1 cellular context compared by ENCODE assay signal in the genomic region with DNA sequence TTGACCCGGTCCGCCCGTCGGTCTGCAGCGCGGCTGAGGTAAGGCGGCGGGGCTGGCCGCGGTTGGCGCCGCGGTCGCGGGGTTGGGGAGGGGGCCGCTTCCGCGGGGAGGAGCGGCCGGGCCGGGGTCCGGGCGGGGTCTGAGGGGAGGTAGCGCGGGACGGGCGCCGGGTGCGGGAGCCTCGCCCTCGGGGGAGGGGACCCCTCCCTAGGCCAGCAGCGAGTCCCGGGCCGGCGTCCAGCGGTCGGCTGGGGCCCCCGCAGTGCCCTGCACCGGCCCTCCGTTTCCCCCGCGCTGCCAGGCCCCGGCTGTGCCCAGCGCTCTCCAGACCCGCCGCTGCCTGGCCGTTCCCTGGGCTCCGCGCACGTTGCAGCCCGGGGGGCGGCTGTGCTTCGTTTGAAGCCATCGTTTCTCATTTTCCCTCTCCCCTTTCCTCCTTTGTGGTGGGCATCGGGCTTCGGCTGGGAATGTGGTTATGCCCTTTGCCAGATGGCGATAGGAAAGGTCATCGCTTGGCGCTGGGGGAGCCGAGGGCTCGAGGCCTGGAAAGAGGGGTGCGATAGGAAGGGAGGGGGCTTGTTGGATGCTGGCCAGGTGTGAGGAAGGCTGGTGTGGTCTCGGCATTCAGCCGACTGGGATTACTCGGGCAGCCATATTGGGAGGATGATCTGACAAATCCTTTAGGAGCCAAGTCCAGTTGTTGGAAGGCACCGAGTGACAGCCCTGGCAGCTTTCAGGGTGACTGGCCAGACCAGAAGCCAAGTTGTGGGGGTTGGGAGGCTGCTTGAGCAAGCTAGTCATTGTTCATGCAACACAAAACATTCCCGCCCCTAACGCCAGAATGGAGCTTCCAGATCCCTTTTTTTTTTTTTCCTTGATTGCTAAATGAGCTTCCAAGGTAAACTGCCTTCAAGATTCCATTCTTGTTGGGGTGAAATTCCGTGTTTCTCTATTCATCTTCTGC.
TF ChIP-seq lines count a peak whose summit lies in the region.

No MANE protein-coding gene starts in this region.

TF ChIP-seq in K562, 482 proteins besides CTCF, POLR2A, EP300 and RAD21 (continued from another document and continues in another):
- peak; percentile 11; the same call in 1 of the 2 replicates for TF ChIP-seq ZBTB1 (CRISPR knock-in tag; IDR thresholded peaks at IDR 0.05; ENCODE audit: borderline replicate concordance, low read depth)
- no peak for TF ChIP-seq RBM34 (IDR thresholded peaks at IDR 0.05; ENCODE audit: borderline replicate concordance, insufficient read depth, low read length)
- TF ChIP-seq TOE1 (IDR thresholded peaks at IDR 0.05; ENCODE audit: borderline replicate concordance): peak; percentile 19; the same call in 1 of the 2 replicates
- no peak for TF ChIP-seq TOE1 (CRISPR knock-in tag; IDR thresholded peaks at IDR 0.05; ENCODE audit: borderline replicate concordance, low read depth)
- TF ChIP-seq POLR2B (IDR thresholded peaks at IDR 0.05; ENCODE audit: low read depth, partially characterized antibody): no peak
- TF ChIP-seq, protein P1, sequence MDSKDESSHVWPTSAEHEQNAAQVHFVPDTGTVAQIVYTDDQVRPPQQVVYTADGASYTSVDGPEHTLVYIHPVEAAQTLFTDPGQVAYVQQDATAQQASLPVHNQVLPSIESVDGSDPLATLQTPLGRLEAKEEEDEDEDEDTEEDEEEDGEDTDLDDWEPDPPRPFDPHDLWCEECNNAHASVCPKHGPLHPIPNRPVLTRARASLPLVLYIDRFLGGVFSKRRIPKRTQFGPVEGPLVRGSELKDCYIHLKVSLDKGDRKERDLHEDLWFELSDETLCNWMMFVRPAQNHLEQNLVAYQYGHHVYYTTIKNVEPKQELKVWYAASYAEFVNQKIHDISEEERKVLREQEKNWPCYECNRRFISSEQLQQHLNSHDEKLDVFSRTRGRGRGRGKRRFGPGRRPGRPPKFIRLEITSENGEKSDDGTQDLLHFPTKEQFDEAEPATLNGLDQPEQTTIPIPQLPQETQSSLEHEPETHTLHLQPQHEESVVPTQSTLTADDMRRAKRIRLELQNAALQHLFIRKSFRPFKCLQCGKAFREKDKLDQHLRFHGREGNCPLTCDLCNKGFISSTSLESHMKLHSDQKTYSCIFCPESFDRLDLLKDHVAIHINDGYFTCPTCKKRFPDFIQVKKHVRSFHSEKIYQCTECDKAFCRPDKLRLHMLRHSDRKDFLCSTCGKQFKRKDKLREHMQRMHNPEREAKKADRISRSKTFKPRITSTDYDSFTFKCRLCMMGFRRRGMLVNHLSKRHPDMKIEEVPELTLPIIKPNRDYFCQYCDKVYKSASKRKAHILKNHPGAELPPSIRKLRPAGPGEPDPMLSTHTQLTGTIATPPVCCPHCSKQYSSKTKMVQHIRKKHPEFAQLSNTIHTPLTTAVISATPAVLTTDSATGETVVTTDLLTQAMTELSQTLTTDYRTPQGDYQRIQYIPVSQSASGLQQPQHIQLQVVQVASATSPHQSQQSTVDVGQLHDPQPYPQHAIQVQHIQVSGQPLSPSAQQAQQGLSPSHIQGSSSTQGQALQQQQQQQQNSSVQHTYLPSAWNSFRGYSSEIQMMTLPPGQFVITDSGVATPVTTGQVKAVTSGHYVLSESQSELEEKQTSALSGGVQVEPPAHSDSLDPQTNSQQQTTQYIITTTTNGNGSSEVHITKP (IDR thresholded peaks at IDR 0.05; ENCODE audit: partially characterized antibody): no peak
- TF ChIP-seq, protein P2, sequence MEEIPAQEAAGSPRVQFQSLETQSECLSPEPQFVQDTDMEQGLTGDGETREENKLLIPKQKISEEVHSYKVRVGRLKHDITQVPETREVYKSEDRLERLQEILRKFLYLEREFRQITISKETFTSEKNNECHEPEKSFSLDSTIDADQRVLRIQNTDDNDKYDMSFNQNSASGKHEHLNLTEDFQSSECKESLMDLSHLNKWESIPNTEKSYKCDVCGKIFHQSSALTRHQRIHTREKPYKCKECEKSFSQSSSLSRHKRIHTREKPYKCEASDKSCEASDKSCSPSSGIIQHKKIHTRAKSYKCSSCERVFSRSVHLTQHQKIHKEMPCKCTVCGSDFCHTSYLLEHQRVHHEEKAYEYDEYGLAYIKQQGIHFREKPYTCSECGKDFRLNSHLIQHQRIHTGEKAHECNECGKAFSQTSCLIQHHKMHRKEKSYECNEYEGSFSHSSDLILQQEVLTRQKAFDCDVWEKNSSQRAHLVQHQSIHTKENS (CRISPR knock-in tag; IDR thresholded peaks at IDR 0.05): no peak
- TF ChIP-seq, protein P3, sequence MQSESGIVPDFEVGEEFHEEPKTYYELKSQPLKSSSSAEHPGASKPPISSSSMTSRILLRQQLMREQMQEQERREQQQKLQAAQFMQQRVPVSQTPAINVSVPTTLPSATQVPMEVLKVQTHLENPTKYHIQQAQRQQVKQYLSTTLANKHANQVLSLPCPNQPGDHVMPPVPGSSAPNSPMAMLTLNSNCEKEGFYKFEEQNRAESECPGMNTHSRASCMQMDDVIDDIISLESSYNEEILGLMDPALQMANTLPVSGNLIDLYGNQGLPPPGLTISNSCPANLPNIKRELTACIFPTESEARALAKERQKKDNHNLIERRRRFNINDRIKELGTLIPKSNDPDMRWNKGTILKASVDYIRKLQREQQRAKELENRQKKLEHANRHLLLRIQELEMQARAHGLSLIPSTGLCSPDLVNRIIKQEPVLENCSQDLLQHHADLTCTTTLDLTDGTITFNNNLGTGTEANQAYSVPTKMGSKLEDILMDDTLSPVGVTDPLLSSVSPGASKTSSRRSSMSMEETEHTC (IDR thresholded peaks at IDR 0.05): no peak
- no peak for TF ChIP-seq PTBP1 (IDR thresholded peaks at IDR 0.05; ENCODE audit: low read depth, low read length)
- no peak for TF ChIP-seq CHD1 (IDR thresholded peaks at IDR 0.05; ENCODE audit: low read length)
- TF ChIP-seq HLTF (IDR thresholded peaks at IDR 0.05): no peak
- TF ChIP-seq HEY1 (CRISPR knock-in tag; IDR thresholded peaks at IDR 0.05; ENCODE audit: borderline replicate concordance): no peak
- TF ChIP-seq E2F3 (CRISPR knock-in tag; IDR thresholded peaks at IDR 0.05): no peak
- TF ChIP-seq, protein P4, sequence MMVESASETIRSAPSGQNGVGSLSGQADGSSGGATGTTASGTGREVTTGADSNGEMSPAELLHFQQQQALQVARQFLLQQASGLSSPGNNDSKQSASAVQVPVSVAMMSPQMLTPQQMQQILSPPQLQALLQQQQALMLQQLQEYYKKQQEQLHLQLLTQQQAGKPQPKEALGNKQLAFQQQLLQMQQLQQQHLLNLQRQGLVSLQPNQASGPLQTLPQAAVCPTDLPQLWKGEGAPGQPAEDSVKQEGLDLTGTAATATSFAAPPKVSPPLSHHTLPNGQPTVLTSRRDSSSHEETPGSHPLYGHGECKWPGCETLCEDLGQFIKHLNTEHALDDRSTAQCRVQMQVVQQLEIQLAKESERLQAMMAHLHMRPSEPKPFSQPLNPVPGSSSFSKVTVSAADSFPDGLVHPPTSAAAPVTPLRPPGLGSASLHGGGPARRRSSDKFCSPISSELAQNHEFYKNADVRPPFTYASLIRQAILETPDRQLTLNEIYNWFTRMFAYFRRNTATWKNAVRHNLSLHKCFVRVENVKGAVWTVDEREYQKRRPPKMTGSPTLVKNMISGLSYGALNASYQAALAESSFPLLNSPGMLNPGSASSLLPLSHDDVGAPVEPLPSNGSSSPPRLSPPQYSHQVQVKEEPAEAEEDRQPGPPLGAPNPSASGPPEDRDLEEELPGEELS (CRISPR knock-in tag; IDR thresholded peaks at IDR 0.05; ENCODE audit: borderline replicate concordance): no peak
- TF ChIP-seq SMAD4 (CRISPR knock-in tag; conservative IDR thresholded peaks at IDR 0.05): no peak
- TF ChIP-seq CSDE1 (IDR thresholded peaks at IDR 0.05): no peak
- TF ChIP-seq, protein P5, sequence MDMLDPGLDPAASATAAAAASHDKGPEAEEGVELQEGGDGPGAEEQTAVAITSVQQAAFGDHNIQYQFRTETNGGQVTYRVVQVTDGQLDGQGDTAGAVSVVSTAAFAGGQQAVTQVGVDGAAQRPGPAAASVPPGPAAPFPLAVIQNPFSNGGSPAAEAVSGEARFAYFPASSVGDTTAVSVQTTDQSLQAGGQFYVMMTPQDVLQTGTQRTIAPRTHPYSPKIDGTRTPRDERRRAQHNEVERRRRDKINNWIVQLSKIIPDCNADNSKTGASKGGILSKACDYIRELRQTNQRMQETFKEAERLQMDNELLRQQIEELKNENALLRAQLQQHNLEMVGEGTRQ (CRISPR knock-in tag; IDR thresholded peaks at IDR 0.05): no peak
- TF ChIP-seq NFIX (CRISPR knock-in tag; IDR thresholded peaks at IDR 0.05; ENCODE audit: low read depth): no peak
- no peak for TF ChIP-seq RBM14 (IDR thresholded peaks at IDR 0.05; ENCODE audit: borderline replicate concordance, insufficient read depth, low read depth, low read length)
- no peak for TF ChIP-seq CBFA2T3 (IDR thresholded peaks at IDR 0.05)
- TF ChIP-seq ZNF583 (CRISPR knock-in tag; IDR thresholded peaks at IDR 0.05): no peak
- no peak for TF ChIP-seq CBX3 (IDR thresholded peaks at IDR 0.05; ENCODE audit: borderline replicate concordance in 1 of 2, low read length in 2 of 2)
- TF ChIP-seq TAF9B (IDR thresholded peaks at IDR 0.05; ENCODE audit: partially characterized antibody): no peak
- TF ChIP-seq, protein P6, sequence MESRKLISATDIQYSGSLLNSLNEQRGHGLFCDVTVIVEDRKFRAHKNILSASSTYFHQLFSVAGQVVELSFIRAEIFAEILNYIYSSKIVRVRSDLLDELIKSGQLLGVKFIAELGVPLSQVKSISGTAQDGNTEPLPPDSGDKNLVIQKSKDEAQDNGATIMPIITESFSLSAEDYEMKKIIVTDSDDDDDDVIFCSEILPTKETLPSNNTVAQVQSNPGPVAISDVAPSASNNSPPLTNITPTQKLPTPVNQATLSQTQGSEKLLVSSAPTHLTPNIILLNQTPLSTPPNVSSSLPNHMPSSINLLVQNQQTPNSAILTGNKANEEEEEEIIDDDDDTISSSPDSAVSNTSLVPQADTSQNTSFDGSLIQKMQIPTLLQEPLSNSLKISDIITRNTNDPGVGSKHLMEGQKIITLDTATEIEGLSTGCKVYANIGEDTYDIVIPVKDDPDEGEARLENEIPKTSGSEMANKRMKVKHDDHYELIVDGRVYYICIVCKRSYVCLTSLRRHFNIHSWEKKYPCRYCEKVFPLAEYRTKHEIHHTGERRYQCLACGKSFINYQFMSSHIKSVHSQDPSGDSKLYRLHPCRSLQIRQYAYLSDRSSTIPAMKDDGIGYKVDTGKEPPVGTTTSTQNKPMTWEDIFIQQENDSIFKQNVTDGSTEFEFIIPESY (CRISPR knock-in tag; IDR thresholded peaks at IDR 0.05): no peak
- TF ChIP-seq ZNF76 (CRISPR knock-in tag; IDR thresholded peaks at IDR 0.05; ENCODE audit: borderline replicate concordance): no peak
- no peak for TF ChIP-seq NBN (IDR thresholded peaks at IDR 0.05; ENCODE audit: low read depth)
- TF ChIP-seq ZNF408 (CRISPR knock-in tag; IDR thresholded peaks at IDR 0.05; ENCODE audit: low read depth): no peak
- no peak for TF ChIP-seq MAFF (IDR thresholded peaks at IDR 0.05; ENCODE audit: low read length)
- TF ChIP-seq FOXP1 (CRISPR knock-in tag; IDR thresholded peaks at IDR 0.05): no peak
- no peak for TF ChIP-seq ATF7 (IDR thresholded peaks at IDR 0.05)
- TF ChIP-seq CBX2 (IDR thresholded peaks at IDR 0.05; ENCODE audit: insufficient read depth, low read length, poor library complexity, severe bottlenecking): no peak
- TF ChIP-seq, protein P7, sequence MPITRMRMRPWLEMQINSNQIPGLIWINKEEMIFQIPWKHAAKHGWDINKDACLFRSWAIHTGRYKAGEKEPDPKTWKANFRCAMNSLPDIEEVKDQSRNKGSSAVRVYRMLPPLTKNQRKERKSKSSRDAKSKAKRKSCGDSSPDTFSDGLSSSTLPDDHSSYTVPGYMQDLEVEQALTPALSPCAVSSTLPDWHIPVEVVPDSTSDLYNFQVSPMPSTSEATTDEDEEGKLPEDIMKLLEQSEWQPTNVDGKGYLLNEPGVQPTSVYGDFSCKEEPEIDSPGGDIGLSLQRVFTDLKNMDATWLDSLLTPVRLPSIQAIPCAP (CRISPR knock-in tag; IDR thresholded peaks at IDR 0.05; ENCODE audit: borderline replicate concordance): no peak
- TF ChIP-seq SMAD3 (CRISPR knock-in tag; conservative IDR thresholded peaks at IDR 0.05): no peak
- no peak for TF ChIP-seq ARHGAP35 (IDR thresholded peaks at IDR 0.05; ENCODE audit: partially characterized antibody)
- TF ChIP-seq, protein P8, sequence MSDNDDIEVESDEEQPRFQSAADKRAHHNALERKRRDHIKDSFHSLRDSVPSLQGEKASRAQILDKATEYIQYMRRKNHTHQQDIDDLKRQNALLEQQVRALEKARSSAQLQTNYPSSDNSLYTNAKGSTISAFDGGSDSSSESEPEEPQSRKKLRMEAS (CRISPR knock-in tag; IDR thresholded peaks at IDR 0.05): 0 out of 2 replicates have a peak, but pooled peaks have one; percentile 4
- TF ChIP-seq, protein P9, sequence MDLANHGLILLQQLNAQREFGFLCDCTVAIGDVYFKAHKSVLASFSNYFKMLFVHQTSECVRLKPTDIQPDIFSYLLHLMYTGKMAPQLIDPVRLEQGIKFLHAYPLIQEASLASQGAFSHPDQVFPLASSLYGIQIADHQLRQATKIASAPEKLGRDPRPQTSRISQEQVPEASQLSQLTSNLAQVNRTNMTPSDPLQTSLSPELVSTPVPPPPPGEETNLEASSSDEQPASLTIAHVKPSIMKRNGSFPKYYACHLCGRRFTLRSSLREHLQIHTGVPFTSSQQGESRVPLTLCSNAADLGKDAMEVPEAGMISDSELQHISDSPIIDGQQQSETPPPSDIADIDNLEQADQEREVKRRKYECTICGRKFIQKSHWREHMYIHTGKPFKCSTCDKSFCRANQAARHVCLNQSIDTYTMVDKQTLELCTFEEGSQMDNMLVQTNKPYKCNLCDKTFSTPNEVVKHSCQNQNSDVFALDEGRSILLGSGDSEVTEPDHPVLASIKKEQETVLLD (IDR thresholded peaks at IDR 0.05): no peak
- TF ChIP-seq, protein P10, sequence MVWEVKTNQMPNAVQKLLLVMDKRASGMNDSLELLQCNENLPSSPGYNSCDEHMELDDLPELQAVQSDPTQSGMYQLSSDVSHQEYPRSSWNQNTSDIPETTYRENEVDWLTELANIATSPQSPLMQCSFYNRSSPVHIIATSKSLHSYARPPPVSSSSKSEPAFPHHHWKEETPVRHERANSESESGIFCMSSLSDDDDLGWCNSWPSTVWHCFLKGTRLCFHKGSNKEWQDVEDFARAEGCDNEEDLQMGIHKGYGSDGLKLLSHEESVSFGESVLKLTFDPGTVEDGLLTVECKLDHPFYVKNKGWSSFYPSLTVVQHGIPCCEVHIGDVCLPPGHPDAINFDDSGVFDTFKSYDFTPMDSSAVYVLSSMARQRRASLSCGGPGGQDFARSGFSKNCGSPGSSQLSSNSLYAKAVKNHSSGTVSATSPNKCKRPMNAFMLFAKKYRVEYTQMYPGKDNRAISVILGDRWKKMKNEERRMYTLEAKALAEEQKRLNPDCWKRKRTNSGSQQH (CRISPR knock-in tag; IDR thresholded peaks at IDR 0.05): no peak
- TF ChIP-seq ZNF830 (CRISPR knock-in tag; IDR thresholded peaks at IDR 0.05): no peak
- no peak for TF ChIP-seq NFXL1 (CRISPR knock-in tag; IDR thresholded peaks at IDR 0.05)
- no peak for TF ChIP-seq ZNF212 (CRISPR knock-in tag; IDR thresholded peaks at IDR 0.05)
- no peak for TF ChIP-seq HDAC6 (IDR thresholded peaks at IDR 0.05; ENCODE audit: low read depth, low read length)
- TF ChIP-seq BCL6 (CRISPR knock-in tag; IDR thresholded peaks at IDR 0.05): no peak
- no peak for TF ChIP-seq ZNF668 (CRISPR knock-in tag; IDR thresholded peaks at IDR 0.05)
- no peak for TF ChIP-seq POU5F1 (IDR thresholded peaks at IDR 0.05; ENCODE audit: borderline replicate concordance, low read depth, low read length, partially characterized antibody)
- no peak for TF ChIP-seq TAF15 (IDR thresholded peaks at IDR 0.05; ENCODE audit: low read depth, low read length)
- peak; percentile 16; the same call in 1 of the 2 replicates for TF ChIP-seq EP400 (IDR thresholded peaks at IDR 0.05)
- TF ChIP-seq HDAC2 (IDR thresholded peaks at IDR 0.05): peak; percentile 17; the same call in 1 of the 2 replicates
